In the genomic region with DNA sequence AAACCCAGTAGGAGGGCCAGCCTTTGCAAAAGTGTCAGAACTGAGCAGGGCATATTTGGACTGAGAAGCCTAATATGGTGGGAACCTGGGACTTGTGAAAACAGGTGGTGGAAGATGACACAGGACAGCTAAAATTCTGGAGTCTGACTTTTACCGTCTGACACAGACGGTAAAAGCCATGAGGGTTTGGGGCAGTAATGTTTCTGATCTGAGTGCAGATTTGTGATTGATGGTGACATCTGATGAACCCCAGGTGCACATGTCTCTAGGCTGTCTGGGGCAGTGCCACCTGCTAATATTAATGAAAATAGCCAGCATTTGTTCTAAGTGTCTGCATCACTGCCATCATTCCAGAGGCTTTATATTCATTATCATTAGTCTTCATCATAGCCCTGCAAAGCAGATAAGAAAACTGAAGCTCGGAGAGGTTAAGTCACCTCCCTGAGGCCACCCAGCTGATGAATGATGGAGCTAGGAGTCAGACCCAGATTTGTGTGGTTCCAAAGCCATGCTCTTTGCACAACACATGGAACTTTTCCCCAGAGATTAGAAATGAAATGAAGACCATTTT, we compare ENCODE assay signal across 15 cellular contexts.
DNase-seq lines count a peak whose midpoint lies in the region; TF ChIP-seq lines count a peak whose summit lies in the region.
"Had no signal": no experiment of that assay in that cellular context is flagged by ENCODE, and none has a peak within 500 bp of the region (broad histone marks: within the 10 kb centered on the region; RNA-seq: fewer than 3 reads in every experiment).

No MANE protein-coding gene starts in this region.

- H3K27ac Mint-ChIP-seq in nephron (peak overlapping the region; percentile 1 to 73 (median 46)), type B pancreatic cell (peak overlapping the region; percentile 52)
- H3K27ac Mint-ChIP-seq: CD4-positive, CD25-positive, alpha-beta regulatory T cell; CD8-positive, alpha-beta memory T cell; H9 had no signal

- DNase-seq in SJCRH30 (peak in 1 of 2 experiments; percentile 54), cerebellar cortex (ENCODE audit: low spot score) (peak; percentile 2), type B pancreatic cell (ENCODE audit: extremely low spot score, unreplicated experiment) (no peak), LoVo (ENCODE audit: low spot score) (no peak), COLO829 (ENCODE audit: low spot score) (no peak), T1000 (lab: John Stamatoyannopoulos, UW) (no peak)
- DNase-seq: ACHN; BE2C; CD4-positive, CD25-positive, alpha-beta regulatory T cell; CD8-positive, alpha-beta memory T cell; DMS79 treated with DMSO at 0.1 percent for 48 hours; GF-D8; H9; IMR-90 had no signal

- H3K4me1 ChIP-seq in SJCRH30 = peaks cover 46% of the 10 kb centered on the region
- H3K4me1 ChIP-seq: BE2C had no signal

- H3K4me1 Mint-ChIP-seq in nephron (peaks cover 47% of the 10 kb centered on the region), type B pancreatic cell (ENCODE audit: unreplicated experiment) (peaks cover 21% of the 10 kb centered on the region)
- H3K4me1 Mint-ChIP-seq: CD4-positive, CD25-positive, alpha-beta regulatory T cell; CD8-positive, alpha-beta memory T cell had no signal

- H3K9me3 ChIP-seq in SJCRH30 (replicated peaks) = no peaks in the 10 kb centered on the region; the same call in 1 of the 2 replicates
- H3K9me3 ChIP-seq: BE2C had no signal

- no peak for TF ChIP-seq CTCF in nephron (IDR thresholded peaks at IDR 0.05; ENCODE audit: unreplicated experiment in 3 of 3)
- TF ChIP-seq CTCF in type B pancreatic cell (conservative IDR thresholded peaks at IDR 0.05) = no peak

- H3K27me3 Mint-ChIP-seq in nephron (ENCODE audit: low read depth) (peaks cover 5% of the 10 kb centered on the region), type B pancreatic cell (peaks cover 43% of the 10 kb centered on the region)

- H3K4me3 ChIP-seq in SJCRH30 = no peak overlapping the region

- peaks cover 6% of the 10 kb centered on the region for H3K9me3 Mint-ChIP-seq in nephron
- peaks cover under 1% of the 10 kb centered on the region for H3K9me3 Mint-ChIP-seq in type B pancreatic cell
- H3K9me3 Mint-ChIP-seq: CD8-positive, alpha-beta memory T cell; H9 had no signal

- H3K36me3 Mint-ChIP-seq in nephron (ENCODE audit: low read depth) = no peaks in the 10 kb centered on the region
- H3K36me3 Mint-ChIP-seq in type B pancreatic cell = no peaks in the 10 kb centered on the region
- H3K36me3 Mint-ChIP-seq: CD4-positive, CD25-positive, alpha-beta regulatory T cell had no signal

- H3K36me3 ChIP-seq in SJCRH30 = no peaks in the 10 kb centered on the region
- H3K36me3 ChIP-seq: BE2C had no signal

- H3K4me3 Mint-ChIP-seq in nephron (no peak overlapping the region), type B pancreatic cell (no peak overlapping the region)
- H3K4me3 Mint-ChIP-seq: CD4-positive, CD25-positive, alpha-beta regulatory T cell; CD8-positive, alpha-beta memory T cell; H9 had no signal

- H3K27ac ChIP-seq in SJCRH30 = peak overlapping the region; percentile 57

- H3K27me3 ChIP-seq in SJCRH30 = no peaks in the 10 kb centered on the region
